Comparison of ENCODE assay signal across 8 cellular contexts in the genomic region with DNA sequence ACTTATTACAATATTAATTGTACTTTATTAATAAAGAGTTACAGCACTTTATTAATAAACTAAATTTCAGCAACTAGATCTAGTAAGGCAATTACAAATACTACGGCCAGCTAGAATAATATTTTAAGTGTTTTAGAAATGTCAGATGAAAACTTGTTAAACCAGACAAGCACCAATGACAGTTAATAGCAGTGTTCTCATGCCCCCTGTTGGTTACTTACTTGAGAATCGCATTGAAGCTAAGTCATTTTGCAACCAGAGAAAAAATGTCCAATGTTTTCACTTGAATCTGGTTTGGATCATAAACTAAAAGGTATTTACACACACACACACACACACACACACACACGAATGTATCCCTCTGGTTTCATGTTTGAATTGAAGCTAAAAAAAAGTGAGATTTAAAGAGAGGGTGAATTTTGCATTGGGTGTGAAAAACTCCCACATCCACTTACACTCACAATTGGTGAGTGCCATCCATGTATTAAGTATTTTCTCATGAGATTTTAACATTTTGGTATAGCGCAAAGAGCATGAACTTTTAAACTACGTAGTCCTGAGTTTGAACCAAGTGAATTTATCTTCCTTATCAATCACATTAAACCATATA.
DNase-seq lines count a peak whose midpoint lies in the region; ATAC-seq, FAIRE-seq and TF ChIP-seq lines count a peak whose summit lies in the region.

No MANE protein-coding gene starts in this region.

- no peaks in the 10 kb centered on the region for H3K36me3 ChIP-seq in MM.1S (replicated peaks; ENCODE audit: insufficient read depth, low read length)
- no peaks in the 10 kb centered on the region for H3K36me3 ChIP-seq in SK-N-SH (replicated peaks in 1 of 2; ENCODE audit: control insufficient read depth in 1 of 2, insufficient read depth in 2 of 2, low read length in 1 of 2)
- H3K36me3 ChIP-seq in gastrocnemius medialis = no peaks in the 10 kb centered on the region

- peak; percentile 88 for FAIRE-seq in G401.6 (lab: Jason Lieb, UNC)

- POLR2A ChIA-PET in SK-N-SH (lab: Yijun Ruan, JAX) = no interaction called here

- H3K9me3 ChIP-seq in MM.1S (replicated peaks; ENCODE audit: insufficient read depth, low read length) (no peaks in the 10 kb centered on the region), SK-N-SH (no peaks in the 10 kb centered on the region), gastrocnemius medialis (no peaks in the 10 kb centered on the region)

- H3K9ac ChIP-seq in MM.1S (ENCODE audit: low read length) = no peak overlapping the region
- no peak overlapping the region for H3K9ac ChIP-seq in SK-N-SH

- H3K4me3 ChIP-seq in MM.1S (ENCODE audit: low read length) = no peak overlapping the region
- peak overlapping the region in 1 of 2 experiments; percentile 28; a peak in 1 of 4 replicates for H3K4me3 ChIP-seq in SK-N-SH (ENCODE audit: low read depth in 2 of 2, low read length in 1 of 2)
- H3K4me3 ChIP-seq in gastrocnemius medialis = no peak overlapping the region

- H3K4me1 ChIP-seq in MM.1S (ENCODE audit: low read length) = peaks cover 9% of the 10 kb centered on the region
- H3K4me1 ChIP-seq in SK-N-SH (ENCODE audit: control insufficient read depth in 1 of 2, insufficient read depth in 2 of 2, low read depth in 1 of 2, low read length in 1 of 2) = no peaks in the 10 kb centered on the region
- H3K4me1 ChIP-seq in gastrocnemius medialis = no peaks in the 10 kb centered on the region

- peak; percentile 77 for TF ChIP-seq CTCF in MM.1S (IDR thresholded peaks at IDR 0.05; ENCODE audit: low read length)
- peak; percentile 74 for TF ChIP-seq CTCF in SK-N-SH (IDR thresholded peaks at IDR 0.05)
- no peak for TF ChIP-seq CTCF in gastrocnemius medialis (IDR thresholded peaks at IDR 0.05 in 4 of 5, conservative IDR thresholded peaks at IDR 0.05 in 1 of 5)

- TF ChIP-seq RAD21 in SK-N-SH (IDR thresholded peaks at IDR 0.05; ENCODE audit: low read length) = peak; percentile 76

- in situ Hi-C loops in gastrocnemius medialis (cut with MboI; ENCODE audit: low sequenced_read_pairs in 4 of 4) = no loop called here

- H3K27me3 ChIP-seq in MM.1S (replicated peaks; ENCODE audit: insufficient read depth, low read length) = no peaks in the 10 kb centered on the region
- no peaks in the 10 kb centered on the region for H3K27me3 ChIP-seq in SK-N-SH (ENCODE audit: insufficient read depth)
- H3K27me3 ChIP-seq in gastrocnemius medialis = no peaks in the 10 kb centered on the region

- 9% methylated on average over 5 of the region's 5 CpGs for WGBS in SK-N-SH (ENCODE audit: low lambda C conversion rate)

- ATAC-seq in GM19397 (IDR thresholded peaks at IDR 0.05; ENCODE audit: unreplicated experiment) (no peak), gastrocnemius medialis (no peak), HG03442 (IDR thresholded peaks at IDR 0.05; ENCODE audit: unreplicated experiment) (no peak)

- CTCF ChIA-PET in SK-N-SH (lab: Yijun Ruan, JAX) = interaction anchor here (0.5 to 2.0 kb wide), 13 partner anchors 12 to 1174 kb away, joined by 3 to 19 read pairs (median 3); no protein-coding TSS in a partner anchor

- TF ChIP-seq EP300 in SK-N-SH (IDR thresholded peaks at IDR 0.05; ENCODE audit: borderline replicate concordance in 1 of 2, low read depth in 1 of 2, low read length in 1 of 2) = no peak

- H3K9me2 ChIP-seq in MM.1S (replicated peaks; ENCODE audit: insufficient read depth, low read length) = no peaks in the 10 kb centered on the region
- no peaks in the 10 kb centered on the region for H3K9me2 ChIP-seq in SK-N-SH

- DNase-seq in MM.1S (peak; percentile 87), SK-N-SH (peak; percentile 9), iPS-NIHi11 (ENCODE audit: low spot score) (peak; percentile 43), occipital lobe (lab: John Stamatoyannopoulos, UW) (no peak), gastrocnemius medialis (no peak)

- no peaks in the 10 kb centered on the region for H3K79me2 ChIP-seq in MM.1S (ENCODE audit: low read length)
- H3K79me2 ChIP-seq in SK-N-SH (ENCODE audit: insufficient read depth) = no peaks in the 10 kb centered on the region

- no peak overlapping the region for H2AFZ ChIP-seq in MM.1S (ENCODE audit: low read length)
- no peak overlapping the region for H2AFZ ChIP-seq in SK-N-SH (ENCODE audit: low read depth)

- intact Hi-C loops in gastrocnemius medialis (cut with DNase I; ENCODE audit: low total_unique reads) = no loop called here

- H3K4me2 ChIP-seq in MM.1S (ENCODE audit: low read depth, low read length) = no peak overlapping the region
- H3K4me2 ChIP-seq in SK-N-SH = no peak overlapping the region

- no peak for TF ChIP-seq POLR2A in gastrocnemius medialis (IDR thresholded peaks at IDR 0.05)

- H3F3A ChIP-seq in MM.1S (ENCODE audit: insufficient read depth, low read length) = no peaks in the 10 kb centered on the region
- no peaks in the 10 kb centered on the region for H3F3A ChIP-seq in SK-N-SH (replicated peaks; ENCODE audit: insufficient read depth)

- H3K27ac ChIP-seq in MM.1S (ENCODE audit: low read length) (no peak overlapping the region), SK-N-SH (ENCODE audit: low read depth in 2 of 2, low read length in 1 of 2) (no peak overlapping the region), gastrocnemius medialis (no peak overlapping the region)

- H4K20me1 ChIP-seq in MM.1S (ENCODE audit: insufficient read depth, low read length) = no peaks in the 10 kb centered on the region
- H4K20me1 ChIP-seq in SK-N-SH (ENCODE audit: insufficient read depth) = no peaks in the 10 kb centered on the region

TF ChIP-seq in SK-N-SH, 30 proteins besides CTCF, POLR2A, EP300 and RAD21:
- TF ChIP-seq YY1 (IDR thresholded peaks at IDR 0.05; ENCODE audit: low read depth) (no peak), SMC3 (IDR thresholded peaks at IDR 0.05; ENCODE audit: low read depth, low read length) (peak; percentile 48; the same call in 1 of the 2 replicates)

Comparison
In these comparisons a context has a peak if more than half of its experiments do, and no peak if none do; other contexts are left out.
1. DNase-seq: peak in MM.1S (single experiment), SK-N-SH (single experiment) and iPS-NIHi11 (single experiment); none in occipital lobe (single experiment) and gastrocnemius medialis (0 of 2).
2. CTCF ChIP-seq: peak in MM.1S (single experiment) and SK-N-SH (single experiment); none in gastrocnemius medialis (0 of 5).